Comparison of ENCODE assay signal across 32 cellular contexts in genomic region chr9:72931437-72931836, GRCh38. TPM values are rescaled to one million over a fixed set of nuclear protein-coding genes. Genes with fewer than 3 reads are reported as not detected.
DNase-seq lines count a peak whose midpoint lies in the region; TF ChIP-seq lines count a peak whose summit lies in the region.
"Had no signal": no experiment of that assay in that cellular context is flagged by ENCODE, and none has a peak within 500 bp of the region (broad histone marks: within the 10 kb centered on the region; RNA-seq: fewer than 3 reads in every experiment).

No MANE protein-coding gene starts in this region.

- no peaks in the 10 kb centered on the region for H3K9me3 ChIP-seq in osteoblast (ENCODE audit: low read depth, low read length)
- H3K9me3 ChIP-seq: adrenal gland, BLaER1, gastrocnemius medialis, left ventricle myocardium inferior, neutrophil, psoas muscle had no signal

- no peak overlapping the region for H3K4me2 ChIP-seq in osteoblast (ENCODE audit: insufficient read depth, low read length)
- H3K4me2 ChIP-seq: BLaER1 had no signal

- peak; percentile 4 for DNase-seq in AG08395 (ENCODE audit: low spot score)
- peak; percentile 25 for DNase-seq in amniotic epithelial cell (ENCODE audit: low read depth)
- DNase-seq in kidney epithelial cell (ENCODE audit: low read depth), result peak; percentile 54
- DNase-seq in retinal pigment epithelial cell (ENCODE audit: low read depth), result peak; percentile 87
- DNase-seq in OCI-M1 (lab: John Stamatoyannopoulos, UW), result no peak
- DNase-seq in EL, result no peak
- no peak for DNase-seq in osteoblast (ENCODE audit: insufficient read length, low spot score, missing footprints)
- DNase-seq in stimulated activated CD4-positive, alpha-beta T cell treated with anti-CD3 and anti-CD28 coated beads, Interleukin-12 subunit alpha, Interleukin-12 subunit beta, amount 100 ng/mL, for 4 hours, result no peak
- DNase-seq: activated CD4-positive, alpha-beta T cell treated with anti-CD3 and anti-CD28 coated beads for 1 hour; activated CD8-positive, alpha-beta memory T cell treated with anti-CD3 and anti-CD28 coated beads, Interleukin-2, amount 50 U/mL, for 48 hours; activated CD8-positive, alpha-beta T cell treated with anti-CD3 and anti-CD28 coated beads for 36 hours; activated naive CD4-positive, alpha-beta T cell treated with anti-CD3 and anti-CD28 coated beads for 36 hours; adrenal gland; DMS53; dorsolateral prefrontal cortex; gastrocnemius medialis; GDM1; hypothalamus; Karpas-422; left ventricle myocardium inferior; naive thymus-derived CD4-positive, alpha-beta T cell; NCI-H1436; NCI-H2081; NCI-H2227 treated with DMSO at 0.1 percent for 48 hours; NCI-H526 treated with DMSO at 0.1 percent for 48 hours; psoas muscle; SHP77; stimulated activated naive CD8-positive, alpha-beta T cell treated with anti-CD3 and anti-CD28 coated beads, Interleukin-15, Interleukin-2, amounts not matched to agents 100 U/mL and 50 U/mL, for 24 hours; T-helper 2 cell had no signal

- no peak overlapping the region for H3K4me3 ChIP-seq in kidney epithelial cell (ENCODE audit: low read depth, low read length)
- H3K4me3 ChIP-seq in retinal pigment epithelial cell (ENCODE audit: low read length), result no peak overlapping the region
- no peak overlapping the region for H3K4me3 ChIP-seq in osteoblast (ENCODE audit: insufficient read depth, low read length)
- H3K4me3 ChIP-seq: adrenal gland, BLaER1, dorsolateral prefrontal cortex, gastrocnemius medialis, left ventricle myocardium inferior, psoas muscle, skin epidermis had no signal

- H3K27me3 ChIP-seq in kidney epithelial cell (ENCODE audit: control insufficient read depth, insufficient read depth, low read length) (no peaks in the 10 kb centered on the region), osteoblast (ENCODE audit: insufficient read depth, low read length) (no peaks in the 10 kb centered on the region)
- H3K27me3 ChIP-seq: adrenal gland, BLaER1, dorsolateral prefrontal cortex, gastrocnemius medialis, neutrophil had no signal

- no peak overlapping the region for H2AFZ ChIP-seq in osteoblast (ENCODE audit: low read length)

- TF ChIP-seq CTCF in kidney epithelial cell (IDR thresholded peaks at IDR 0.05; ENCODE audit: insufficient read depth, low read length, poor library complexity, severe bottlenecking) (no peak), retinal pigment epithelial cell (conservative IDR thresholded peaks at IDR 0.05; ENCODE audit: low read depth, low read length) (no peak), osteoblast (IDR thresholded peaks at IDR 0.05; ENCODE audit: extremely low read depth, low read depth, low read length) (no peak)

- no peaks in the 10 kb centered on the region for H3K36me3 ChIP-seq in kidney epithelial cell (ENCODE audit: control insufficient read depth, insufficient read depth, low read length)
- H3K36me3 ChIP-seq in osteoblast (ENCODE audit: insufficient read depth, low read length), result no peaks in the 10 kb centered on the region
- H3K36me3 ChIP-seq: adrenal gland, BLaER1, gastrocnemius medialis, left ventricle myocardium inferior, neutrophil had no signal

- H4K20me1 ChIP-seq in osteoblast (ENCODE audit: insufficient read depth, low read length), result no peaks in the 10 kb centered on the region
- H4K20me1 ChIP-seq: BLaER1 had no signal

- H3K4me1 ChIP-seq in osteoblast (ENCODE audit: insufficient read depth, low read length), result no peaks in the 10 kb centered on the region
- H3K4me1 ChIP-seq: adrenal gland, BLaER1, gastrocnemius medialis, left ventricle myocardium inferior, psoas muscle had no signal

- H3K27ac ChIP-seq in osteoblast (ENCODE audit: low read depth, low read length), result no peak overlapping the region
- H3K27ac ChIP-seq: adrenal gland, BLaER1, dorsolateral prefrontal cortex, gastrocnemius medialis, left ventricle myocardium inferior, neutrophil, psoas muscle had no signal

- no peaks in the 10 kb centered on the region for H3K79me2 ChIP-seq in osteoblast (ENCODE audit: insufficient read depth, low read length)

RNA-seq across cellular contexts. Expression of gene ALDH1A1, which starts 21.4 kb away (rescaled TPM):
- total RNA-seq in kidney epithelial cell (1.6 and 3.6 TPM in 2 replicates), osteoblast (0.29 and 0.36 TPM in 2 replicates)
- total RNA-seq: activated CD8-positive, alpha-beta T cell treated with anti-CD3 and anti-CD28 coated beads for 36 hours; activated naive CD4-positive, alpha-beta T cell treated with anti-CD3 and anti-CD28 coated beads for 36 hours had no signal

Comparison
In these comparisons a context has a peak if more than half of its experiments do, and no peak if none do; other contexts are left out.
1. DNase-seq: peak in AG08395 (single experiment), amniotic epithelial cell (single experiment), kidney epithelial cell (single experiment) and retinal pigment epithelial cell (single experiment); none in OCI-M1 (single experiment), EL (single experiment), osteoblast (single experiment) and stimulated activated CD4-positive, alpha-beta T cell treated with anti-CD3 and anti-CD28 coated beads, Interleukin-12 subunit alpha, Interleukin-12 subunit beta, amount 100 ng/mL, for 4 hours (single experiment).